ENCODE assay signal across 1 cellular context in the genomic region with DNA sequence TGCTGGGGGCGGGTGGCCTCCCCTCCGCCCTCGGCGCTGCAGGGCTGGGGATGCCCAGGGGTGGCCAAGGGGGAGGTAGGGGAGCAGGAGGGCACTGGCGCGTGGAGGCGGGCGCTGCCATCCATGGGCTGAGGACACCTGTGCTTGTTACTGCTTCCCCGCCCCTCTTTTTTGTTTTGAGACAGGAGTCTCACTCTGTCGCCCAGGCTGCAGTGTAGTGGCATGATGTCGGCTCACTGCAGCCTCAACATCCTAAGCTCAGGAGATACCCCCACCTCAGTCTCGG.
TF ChIP-seq lines count a peak whose summit lies in the region.

No MANE protein-coding gene starts in this region.

TF ChIP-seq in SK-N-SH, 30 proteins besides CTCF, POLR2A, EP300 and RAD21 (continued from another document):
- TF ChIP-seq NRF1 (IDR thresholded peaks at IDR 0.05; ENCODE audit: low read depth, low read length), result no peak
- TF ChIP-seq FOXJ3 (CRISPR knock-in tag; IDR thresholded peaks at IDR 0.05), result no peak
- TF ChIP-seq SMC3 (IDR thresholded peaks at IDR 0.05; ENCODE audit: low read depth, low read length), result no peak
- no peak for TF ChIP-seq YY1 (IDR thresholded peaks at IDR 0.05; ENCODE audit: low read depth)
- no peak for TF ChIP-seq GATA2 (CRISPR knock-in tag; IDR thresholded peaks at IDR 0.05)
